7 cellular contexts compared by ENCODE assay signal in genomic region chr22:36379593-36380361, GRCh38. TPM values are rescaled to one million over a fixed set of nuclear protein-coding genes. Genes with fewer than 3 reads are reported as not detected.
DNase-seq lines count a peak whose midpoint lies in the region; ATAC-seq and TF ChIP-seq lines count a peak whose summit lies in the region.

No MANE protein-coding gene starts in this region.

- H3K4me1 ChIP-seq in HUES6 (ENCODE audit: control insufficient read depth, insufficient read depth, low read length) (peaks cover 25% of the 10 kb centered on the region), thoracic aorta (ENCODE audit: control insufficient read depth in 1 of 2, low read depth in 2 of 2) (peaks cover 78 to 95% of the 10 kb centered on the region in 2 donors)

- no peaks in the 10 kb centered on the region for H3K27me3 Mint-ChIP-seq in activated T-helper 17 cell treated with anti-CD3 and anti-CD28 coated beads, Interleukin-2, amount 50 U/mL, for 72 hours
- H3K27me3 Mint-ChIP-seq in immature natural killer cell (ENCODE audit: low read depth in 3 of 3), result peaks cover 9 to 23% (median 12%) of the 10 kb centered on the region in 3 donors

- no peaks in the 10 kb centered on the region for H3K9me3 Mint-ChIP-seq in activated T-helper 17 cell treated with anti-CD3 and anti-CD28 coated beads, Interleukin-2, amount 50 U/mL, for 72 hours
- H3K9me3 Mint-ChIP-seq in immature natural killer cell, result no peaks in the 10 kb centered on the region

- DNase-seq in immature natural killer cell, result no peak
- DNase-seq in thoracic aorta (ENCODE audit: low spot score), result no peak
- DNase-seq in NCI-H128 (lab: John Stamatoyannopoulos, UW; ENCODE audit: unreplicated experiment), result no peak
- DNase-seq in caudate nucleus (lab: John Stamatoyannopoulos, UW), result no peak
- DNase-seq in GDM1 (lab: John Stamatoyannopoulos, UW), result no peak

- H3K36me3 Mint-ChIP-seq in activated T-helper 17 cell treated with anti-CD3 and anti-CD28 coated beads, Interleukin-2, amount 50 U/mL, for 72 hours (ENCODE audit: low read depth), result peaks cover 95% of the 10 kb centered on the region
- peaks cover 5 to 6% (median 6%) of the 10 kb centered on the region in 3 donors for H3K36me3 Mint-ChIP-seq in immature natural killer cell

- peaks cover 48% of the 10 kb centered on the region for H3K4me1 Mint-ChIP-seq in activated T-helper 17 cell treated with anti-CD3 and anti-CD28 coated beads, Interleukin-2, amount 50 U/mL, for 72 hours
- H3K4me1 Mint-ChIP-seq in immature natural killer cell, result peaks cover 86 to 93% of the 10 kb centered on the region in 2 donors

- H3K9ac ChIP-seq in HUES6 (ENCODE audit: low read length), result peak overlapping the region; percentile 29

- H3K27me3 ChIP-seq in HUES6 (ENCODE audit: control insufficient read depth, insufficient read depth, low read length) (no peaks in the 10 kb centered on the region), thoracic aorta (replicated peaks; ENCODE audit: insufficient read depth) (no peaks in the 10 kb centered on the region)

- H3K27ac Mint-ChIP-seq in activated T-helper 17 cell treated with anti-CD3 and anti-CD28 coated beads, Interleukin-2, amount 50 U/mL, for 72 hours, result peak overlapping the region; percentile 99
- peak overlapping the region; percentile 92 to 99 (median 97) for H3K27ac Mint-ChIP-seq in immature natural killer cell

- H3K27ac ChIP-seq in HUES6 (ENCODE audit: low read depth, low read length) (peak overlapping the region; percentile 40; the same call in 1 of the 2 replicates), thoracic aorta (peak overlapping the region; percentile 72 to 79), caudate nucleus (ENCODE audit: low read depth, low read length) (no peak overlapping the region)

- no peak for TF ChIP-seq CTCF in thoracic aorta (IDR thresholded peaks at IDR 0.05)

- no peaks in the 10 kb centered on the region for H3K9me3 ChIP-seq in HUES6 (ENCODE audit: control insufficient read depth, insufficient read depth, low read depth, low read length)
- no peaks in the 10 kb centered on the region for H3K9me3 ChIP-seq in thoracic aorta

- peak overlapping the region; percentile 100 for H3K4me3 Mint-ChIP-seq in activated T-helper 17 cell treated with anti-CD3 and anti-CD28 coated beads, Interleukin-2, amount 50 U/mL, for 72 hours
- peak overlapping the region; percentile 58 to 88 (median 83) for H3K4me3 Mint-ChIP-seq in immature natural killer cell

- ATAC-seq in activated T-helper 17 cell treated with anti-CD3 and anti-CD28 coated beads, Interleukin-2, amount 50 U/mL, for 72 hours (replicated peaks), result peak; percentile 9
- ATAC-seq in thoracic aorta (ENCODE audit: insufficient number of reproducible peaks, low FRiP score, low read depth), result peak; percentile 29

- H3K4me3 ChIP-seq in HUES6 (ENCODE audit: low read depth, low read length), result no peak overlapping the region
- peak overlapping the region; percentile 59 for H3K4me3 ChIP-seq in thoracic aorta

- H3K36me3 ChIP-seq in HUES6 (ENCODE audit: control insufficient read depth, insufficient read depth, low read length) (peaks cover 39% of the 10 kb centered on the region), thoracic aorta (peaks cover 3% of the 10 kb centered on the region)

RNA-seq across cellular contexts. Expression of gene MYH9, which starts 8.0 kb away (rescaled TPM):
- 100 to 1,000 TPM; 782 to 800 TPM for total RNA-seq in activated T-helper 17 cell treated with anti-CD3 and anti-CD28 coated beads, Interleukin-2, amount 50 U/mL, for 72 hours
- polyA plus RNA-seq in immature natural killer cell, result 100 to 1,000 TPM in 1 of 3 donors, 10 to 100 TPM in 1, 1 to 10 TPM in 1; 8.7 to 355 (median 40.2) TPM
- 1,000 to 10,000 TPM; 1,447 to 1,631 TPM for total RNA-seq in thoracic aorta
